26 cellular contexts compared by ENCODE assay signal in the genomic region with DNA sequence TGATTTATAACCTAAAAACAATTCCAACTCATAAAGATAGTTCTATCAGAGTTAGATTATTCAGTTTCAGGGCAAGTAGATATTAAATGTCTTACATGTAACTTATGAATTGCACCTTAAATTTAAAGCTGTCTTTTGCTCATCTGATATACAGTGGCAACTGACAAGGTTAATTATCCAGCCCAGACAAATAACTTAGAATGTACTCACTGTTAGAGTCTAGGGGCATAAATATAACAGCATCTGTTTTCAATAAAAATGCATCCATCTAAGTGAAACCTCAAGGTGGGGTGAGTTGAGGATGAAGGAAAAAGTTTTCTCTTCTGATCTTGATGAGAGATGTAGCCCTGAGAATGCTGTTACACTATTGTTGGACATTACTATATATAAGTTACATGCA.
"Had no signal": no experiment of that assay in that cellular context is flagged by ENCODE, and none has a peak within 500 bp of the region (broad histone marks: within the 10 kb centered on the region; RNA-seq: fewer than 3 reads in every experiment).

No MANE protein-coding gene starts in this region.

- H3K4me3 Mint-ChIP-seq: activated B cell treated with CpG ODN at 0.5 μM for 24 hours; activated CD4-positive, alpha-beta T cell treated with anti-CD3 and anti-CD28 coated beads, Interleukin-2, amount 10 ng/mL, durations not matched to agents 24 days and 14 days; activated CD8-positive, alpha-beta memory T cell treated with anti-CD3 and anti-CD28 coated beads, Interleukin-2, amount 10 ng/mL, durations not matched to agents 7 days and 5 days; activated naive CD4-positive, alpha-beta T cell treated with anti-CD3 and anti-CD28 coated beads, Interleukin-2, amount 50 U/mL, for 24 hours; activated T-cell treated with anti-CD3 and anti-CD28 coated beads, Interleukin-2, amount 50 U/mL, for 24 hours; activated T-helper 1 cell treated with anti-CD3 and anti-CD28 coated beads, Interleukin-12 subunit alpha, Interleukin-12 subunit beta, Interleukin-2, Interleukin-4 antibody, amounts not matched to agents 30 ng/mL and 10 ng/mL and 1 ng/mL, durations not matched to agents 14 hours and 24 hours and 36 hours; T-cell had no signal

- H3K36me3 Mint-ChIP-seq: activated CD8-positive, alpha-beta memory T cell treated with anti-CD3 and anti-CD28 coated beads, Interleukin-2, amount 10 ng/mL, durations not matched to agents 7 days and 5 days; activated naive CD4-positive, alpha-beta T cell treated with anti-CD3 and anti-CD28 coated beads, Interleukin-2, amount 50 U/mL, for 24 hours; T-cell had no signal

- H3K9ac ChIP-seq: KMS-11 had no signal

- ATAC-seq: activated CD8-positive, alpha-beta memory T cell treated with anti-CD3 and anti-CD28 coated beads, Interleukin-2, amount 10 ng/mL, durations not matched to agents 7 days and 5 days; body of pancreas; T-cell had no signal

- H3K9me3 Mint-ChIP-seq: activated B cell treated with CpG ODN at 0.5 μM for 24 hours; activated CD4-positive, alpha-beta T cell treated with anti-CD3 and anti-CD28 coated beads, Interleukin-2, amount 10 ng/mL, durations not matched to agents 24 days and 14 days; activated naive CD4-positive, alpha-beta T cell treated with anti-CD3 and anti-CD28 coated beads, Interleukin-2, amount 50 U/mL, for 24 hours; activated T-cell treated with anti-CD3 and anti-CD28 coated beads, Interleukin-2, amount 50 U/mL, for 24 hours; activated T-helper 1 cell treated with anti-CD3 and anti-CD28 coated beads, Interleukin-12 subunit alpha, Interleukin-12 subunit beta, Interleukin-2, Interleukin-4 antibody, amounts not matched to agents 30 ng/mL and 10 ng/mL and 1 ng/mL, durations not matched to agents 14 hours and 24 hours and 36 hours; T-cell had no signal

- H3K27ac Mint-ChIP-seq: activated B cell treated with CpG ODN at 0.5 μM for 24 hours; activated CD4-positive, alpha-beta T cell treated with anti-CD3 and anti-CD28 coated beads, Interleukin-2, amount 10 ng/mL, durations not matched to agents 24 days and 14 days; activated CD8-positive, alpha-beta memory T cell treated with anti-CD3 and anti-CD28 coated beads, Interleukin-2, amount 10 ng/mL, durations not matched to agents 7 days and 5 days; activated naive CD4-positive, alpha-beta T cell treated with anti-CD3 and anti-CD28 coated beads, Interleukin-2, amount 50 U/mL, for 24 hours; activated T-cell treated with anti-CD3 and anti-CD28 coated beads, Interleukin-2, amount 50 U/mL, for 24 hours; activated T-helper 1 cell treated with anti-CD3 and anti-CD28 coated beads, Interleukin-12 subunit alpha, Interleukin-12 subunit beta, Interleukin-2, Interleukin-4 antibody, amounts not matched to agents 30 ng/mL and 10 ng/mL and 1 ng/mL, durations not matched to agents 14 hours and 24 hours and 36 hours; T-cell had no signal

- H3K27me3 ChIP-seq: ascending aorta, body of pancreas, Peyer's patch, SJSA1 had no signal

- H3K4me1 Mint-ChIP-seq: activated B cell treated with CpG ODN at 0.5 μM for 24 hours; activated CD4-positive, alpha-beta T cell treated with anti-CD3 and anti-CD28 coated beads, Interleukin-2, amount 10 ng/mL, durations not matched to agents 24 days and 14 days; activated CD8-positive, alpha-beta memory T cell treated with anti-CD3 and anti-CD28 coated beads, Interleukin-2, amount 10 ng/mL, durations not matched to agents 7 days and 5 days; activated naive CD4-positive, alpha-beta T cell treated with anti-CD3 and anti-CD28 coated beads, Interleukin-2, amount 50 U/mL, for 24 hours; T-cell had no signal

- H3K4me3 ChIP-seq: ascending aorta, body of pancreas, Peyer's patch, SJSA1 had no signal

- H3K4me1 ChIP-seq: ascending aorta, body of pancreas, Peyer's patch had no signal

- H3K27ac ChIP-seq: ascending aorta, body of pancreas, KMS-11, Peyer's patch, SJSA1 had no signal

- H3K27me3 Mint-ChIP-seq: activated B cell treated with CpG ODN at 0.5 μM for 24 hours; activated naive CD4-positive, alpha-beta T cell treated with anti-CD3 and anti-CD28 coated beads, Interleukin-2, amount 50 U/mL, for 24 hours; activated T-cell treated with anti-CD3 and anti-CD28 coated beads, Interleukin-2, amount 50 U/mL, for 24 hours; T-cell had no signal

- H3K36me3 ChIP-seq: Peyer's patch had no signal

- DNase-seq: activated B cell treated with CpG ODN at 0.5 μM for 24 hours; activated CD4-positive, alpha-beta T cell treated with anti-CD3 and anti-CD28 coated beads for 1 hour; activated CD4-positive, alpha-beta T cell treated with anti-CD3 and anti-CD28 coated beads, Interleukin-2, amount 10 ng/mL, durations not matched to agents 24 days and 14 days; activated CD4-positive, alpha-beta T cell treated with anti-CD3 and anti-CD28 coated beads, Interleukin-2, amount 50 U/mL, for 48 hours; activated CD8-positive, alpha-beta memory T cell treated with anti-CD3 and anti-CD28 coated beads, Interleukin-2, amount 10 ng/mL, durations not matched to agents 7 days and 5 days; activated effector memory CD4-positive, alpha-beta T cell treated with Interleukin-2 at 50 U/mL for 16 hours; activated naive CD4-positive, alpha-beta T cell; activated T-cell treated with anti-CD3 and anti-CD28 coated beads, Interleukin-2, amount 50 U/mL, for 24 hours; amniotic stem cell; body of pancreas; NCI-H1092; NCI-H1417; NCI-H1694; NCI-H2029; NCI-H510A treated with DMSO at 0.1 percent for 48 hours; NCI-H69; Peyer's patch; SHP77; T-cell; T-helper 2 cell; T1000 had no signal

- H3K9me3 ChIP-seq: ascending aorta, body of pancreas, Peyer's patch, SJSA1 had no signal
